Comparison of ENCODE assay signal across 14 cellular contexts in the genomic region with DNA sequence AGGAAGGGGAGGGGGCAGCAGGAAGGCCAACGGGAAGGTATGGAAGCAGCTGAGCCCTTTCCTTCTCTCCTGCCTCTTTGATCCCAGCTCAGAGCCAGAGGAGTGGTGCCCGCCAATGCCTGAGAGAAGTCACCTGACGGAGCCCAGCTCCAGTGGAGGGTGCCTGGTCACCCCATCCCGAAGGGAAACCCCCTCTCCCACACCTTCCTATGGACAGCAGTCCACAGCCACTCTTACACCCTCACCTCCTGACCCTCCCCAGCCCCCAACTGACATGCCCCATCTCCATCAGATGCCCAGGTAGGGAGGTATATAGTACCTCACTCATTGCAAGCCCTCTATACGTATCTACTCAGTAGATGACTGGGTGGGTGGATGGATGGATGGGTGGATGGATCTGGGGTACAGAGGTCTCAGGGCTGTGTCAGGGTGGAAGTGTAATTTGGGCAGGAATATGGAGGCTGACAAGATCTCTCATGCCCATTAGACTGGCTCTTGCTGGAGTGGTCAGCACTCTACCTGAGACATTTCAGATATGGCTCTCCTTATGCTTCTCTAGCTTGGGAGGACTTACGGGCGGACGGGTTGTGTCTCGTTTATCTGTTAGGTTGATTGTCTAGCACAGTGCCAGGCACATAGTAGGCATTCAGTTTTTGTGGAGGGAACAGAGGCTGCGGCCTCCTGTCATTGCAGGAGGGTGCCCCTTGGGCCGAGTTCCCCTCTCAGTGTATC. TPM values are rescaled to one million over a fixed set of nuclear protein-coding genes. Genes with fewer than 3 reads are reported as not detected.
"Had no signal": no experiment of that assay in that cellular context is flagged by ENCODE, and none has a peak within 500 bp of the region (broad histone marks: within the 10 kb centered on the region; RNA-seq: fewer than 3 reads in every experiment).

No MANE protein-coding gene starts in this region.

- ATAC-seq: esophagus mucosa, WTC11 had no signal

- DNase-seq: activated CD4-positive, alpha-beta T cell treated with anti-CD3 and anti-CD28 coated beads, Interleukin-2, amount 10 ng/mL, durations not matched to agents 24 days and 14 days; activated CD8-positive, alpha-beta memory T cell treated with anti-CD3 and anti-CD28 coated beads for 24 hours; activated naive CD4-positive, alpha-beta T cell treated with anti-CD3 and anti-CD28 coated beads for 36 hours; cerebellar nuclear complex; hippocampal formation; retina had no signal

- H3K4me3 ChIP-seq: lung had no signal

- FAIRE-seq: urothelium cell line had no signal

RNA-seq across cellular contexts. Expression of gene ROBO4, which starts 19.0 kb away (rescaled TPM):
- total RNA-seq: activated CD4-positive, alpha-beta T cell treated with anti-CD3 and anti-CD28 coated beads, Interleukin-2, amount 10 ng/mL, durations not matched to agents 24 days and 14 days; activated naive CD4-positive, alpha-beta T cell treated with anti-CD3 and anti-CD28 coated beads for 36 hours; T-helper 1 cell treated with Interleukin-12 subunit alpha and Interleukin-12 subunit beta and Interleukin-4 antibody, amounts not matched to agents 30 ng/mL and 1 ng/mL, for 36 hours had no signal

RNA-seq across cellular contexts. Expression of gene HEPN1, which starts 40.4 kb away (rescaled TPM):
- total RNA-seq: activated CD4-positive, alpha-beta T cell treated with anti-CD3 and anti-CD28 coated beads, Interleukin-2, amount 10 ng/mL, durations not matched to agents 24 days and 14 days; activated naive CD4-positive, alpha-beta T cell treated with anti-CD3 and anti-CD28 coated beads for 36 hours; endodermal cell; esophagus mucosa; lung; skeletal muscle tissue; T-helper 1 cell treated with Interleukin-12 subunit alpha and Interleukin-12 subunit beta and Interleukin-4 antibody, amounts not matched to agents 30 ng/mL and 1 ng/mL, for 36 hours; WTC11 had no signal
- polyA plus RNA-seq: lung had no signal

RNA-seq across cellular contexts. Expression of gene HEPACAM, which starts 57.2 kb away (rescaled TPM):
- total RNA-seq: activated CD4-positive, alpha-beta T cell treated with anti-CD3 and anti-CD28 coated beads, Interleukin-2, amount 10 ng/mL, durations not matched to agents 24 days and 14 days; activated naive CD4-positive, alpha-beta T cell treated with anti-CD3 and anti-CD28 coated beads for 36 hours; endodermal cell; esophagus mucosa; glomerular endothelial cell; lung; T-helper 1 cell treated with Interleukin-12 subunit alpha and Interleukin-12 subunit beta and Interleukin-4 antibody, amounts not matched to agents 30 ng/mL and 1 ng/mL, for 36 hours; WTC11 had no signal
